ENCODE assay signal across 8 cellular contexts in the genomic region with DNA sequence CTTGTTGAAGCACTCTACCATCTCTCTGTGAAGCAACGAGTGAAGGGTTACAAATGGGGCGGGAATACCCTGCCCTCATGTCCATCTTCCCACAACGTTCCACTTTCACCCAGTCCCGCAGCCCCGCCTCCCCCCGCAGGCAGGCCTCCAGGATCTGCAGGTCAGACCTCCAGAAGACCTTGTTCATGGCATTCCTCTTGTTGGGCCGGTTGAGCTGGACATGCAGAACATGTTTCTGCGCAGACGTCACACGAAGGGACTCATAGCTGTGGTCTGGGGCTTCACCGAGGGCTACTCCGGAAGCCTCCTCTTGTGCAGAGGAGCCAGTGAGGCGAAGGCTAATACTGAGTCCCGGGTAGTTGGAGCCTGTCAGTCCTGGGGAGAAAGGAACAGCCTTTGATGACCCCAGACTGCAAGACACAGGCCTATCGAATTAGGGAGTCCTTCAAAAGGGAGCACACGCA. TPM values are rescaled to one million over a fixed set of nuclear protein-coding genes. Genes with fewer than 3 reads are reported as not detected.
DNase-seq lines count a peak whose midpoint lies in the region; ATAC-seq and TF ChIP-seq lines count a peak whose summit lies in the region.

No MANE protein-coding gene starts in this region.

- H3K4me3 ChIP-seq in AG10803 (ENCODE audit: low read length) = peak overlapping the region; percentile 87

- TF ChIP-seq CTCF in AG10803 (conservative IDR thresholded peaks at IDR 0.05; ENCODE audit: low read length) = no peak
- TF ChIP-seq CTCF in GM13976 (IDR thresholded peaks at IDR 0.05; ENCODE audit: borderline replicate concordance, control extremely low read depth, extremely low read depth, insufficient read depth, missing control alignments) = no peak

- in situ Hi-C loops in GM13976 (cut with MboI; ENCODE audit: low sequenced_read_pairs, unreplicated experiment) = no loop called here

- ATAC-seq in HG02870 (IDR thresholded peaks at IDR 0.05; ENCODE audit: unreplicated experiment) = peak; percentile 51
- ATAC-seq in left ventricle myocardium superior = peak; percentile 75

- DNase-seq in AG10803 (ENCODE audit: low read depth) = peak; percentile 97
- peak; percentile 81 for DNase-seq in GM13976 (ENCODE audit: low spot score)
- peak; percentile 64 for DNase-seq in NCI-H345 (lab: John Stamatoyannopoulos, UW)
- DNase-seq in anterior cingulate cortex (lab: John Stamatoyannopoulos, UW) = peak in 36 of 58 donors; percentile 7 to 72 (median 38)
- DNase-seq in left ventricle myocardium superior = peak; percentile 87
- peak; percentile 46 for DNase-seq in pons (ENCODE audit: low spot score)
- DNase-seq in effector CD4-positive, alpha-beta T cell = no peak

- intact Hi-C loops in left ventricle myocardium superior (cut with micrococcal nuclease) = loop anchor here (10.0 kb wide), 1 partner anchor 176 kb away; no protein-coding TSS in a partner anchor

RNA-seq across cellular contexts. Expression of a gene that starts 0.4 kb away (rescaled TPM):
- 1,171 TPM for total RNA-seq in left ventricle myocardium superior

RNA-seq across cellular contexts. Expression of a gene that starts 18.4 kb away (rescaled TPM):
- 0.47 TPM for total RNA-seq in left ventricle myocardium superior

RNA-seq across cellular contexts. Expression of a gene that starts 18.6 kb away (rescaled TPM):
- total RNA-seq in left ventricle myocardium superior = 171 TPM

RNA-seq across cellular contexts. Expression of a gene that starts 42.2 kb away (rescaled TPM):
- total RNA-seq in left ventricle myocardium superior = not detected

RNA-seq across cellular contexts. Expression of a gene that starts 46.9 kb away (rescaled TPM):
- total RNA-seq in left ventricle myocardium superior = 4.5 TPM
